ENCODE assay signal across 10 cellular contexts in genomic region chr16:15811778-15812750, GRCh38. TPM values are rescaled to one million over a fixed set of nuclear protein-coding genes. Genes with fewer than 3 reads are reported as not detected.
DNase-seq lines count a peak whose midpoint lies in the region; ATAC-seq, FAIRE-seq and TF ChIP-seq lines count a peak whose summit lies in the region.
"Had no signal": no experiment of that assay in that cellular context is flagged by ENCODE, and none has a peak within 500 bp of the region (broad histone marks: within the 10 kb centered on the region; RNA-seq: fewer than 3 reads in every experiment).

No MANE protein-coding gene starts in this region.

- no peaks in the 10 kb centered on the region for H3K36me3 Mint-ChIP-seq in CD14-positive monocyte
- H3K36me3 Mint-ChIP-seq in T-cell = peaks cover 5% of the 10 kb centered on the region

- H3K27me3 Mint-ChIP-seq in CD14-positive monocyte (ENCODE audit: low read depth in 3 of 3) = peaks cover 1 to 9% (median 3%) of the 10 kb centered on the region in 3 donors
- peaks cover 17 to 26% of the 10 kb centered on the region in 2 donors for H3K27me3 Mint-ChIP-seq in T-cell

- ATAC-seq in Panc1 (peak; percentile 72), foreskin keratinocyte (peak; percentile 53), T-cell (replicated peaks in 1 of 4) (no peak)

- H3K4me3 Mint-ChIP-seq in CD14-positive monocyte (no peak overlapping the region), T-cell (no peak overlapping the region)

- H3K4me1 ChIP-seq in HEK293 (ENCODE audit: control insufficient read depth, insufficient read depth, low read length) = no peaks in the 10 kb centered on the region
- H3K4me1 ChIP-seq in Panc1 (ENCODE audit: control insufficient read depth, insufficient read depth, low read length) = peaks cover 6% of the 10 kb centered on the region; the same call in 1 of the 2 replicates
- no peaks in the 10 kb centered on the region for H3K4me1 ChIP-seq in foreskin keratinocyte
- no peaks in the 10 kb centered on the region for H3K4me1 ChIP-seq in small intestine (ENCODE audit: control insufficient read depth in 2 of 2, insufficient read depth in 1 of 2, low read depth in 1 of 2, low read length in 1 of 2)

- peaks cover 7 to 22% (median 15%) of the 10 kb centered on the region in 7 donors for H3K9me3 Mint-ChIP-seq in CD14-positive monocyte
- peaks cover 10 to 17% (median 15%) of the 10 kb centered on the region in 3 donors for H3K9me3 Mint-ChIP-seq in T-cell

- H3K27me3 ChIP-seq in Panc1 (ENCODE audit: control insufficient read depth, insufficient read depth, low read length) = no peaks in the 10 kb centered on the region
- peaks cover 35% of the 10 kb centered on the region for H3K27me3 ChIP-seq in foreskin keratinocyte
- no peaks in the 10 kb centered on the region for H3K27me3 ChIP-seq in small intestine (ENCODE audit: control insufficient read depth in 2 of 2, insufficient read depth in 2 of 2, low read length in 2 of 2)

- H3K4me3 ChIP-seq in HEK293 (ENCODE audit: low read depth, low read length) (no peak overlapping the region), Panc1 (ENCODE audit: low read depth in 2 of 2, low read length in 2 of 2) (no peak overlapping the region), small intestine (ENCODE audit: low read depth in 1 of 2, low read length in 2 of 2) (no peak overlapping the region)

- POLR2A ChIA-PET in HEK293 (lab: Yijun Ruan, JAX) = no interaction called here
- POLR2A ChIA-PET in Panc1 (lab: Charles Lee) = no interaction called here
- POLR2A ChIA-PET in T-cell (lab: Charles Lee) = no interaction called here

- WGBS in small intestine, 3 donors = 24 to 46% (median 28%) methylated on average over 13 of the region's 13 CpGs

- TF ChIP-seq CTCF in HEK293 (tag by site-specific recombination; IDR thresholded peaks at IDR 0.05) = no peak
- no peak for TF ChIP-seq CTCF in Panc1 (IDR thresholded peaks at IDR 0.05)
- no peak for TF ChIP-seq CTCF in foreskin keratinocyte (conservative IDR thresholded peaks at IDR 0.05)
- TF ChIP-seq CTCF in CD14-positive monocyte (IDR thresholded peaks at IDR 0.05) = no peak

- H3K4me1 Mint-ChIP-seq in CD14-positive monocyte (peaks cover 6% of the 10 kb centered on the region), T-cell (no peaks in the 10 kb centered on the region)

- in situ Hi-C loops in Panc1 (cut with HindIII; ENCODE audit: low pct_unique_long_range_greater_than_20kb, low sequenced_read_pairs) = no loop called here

- no peaks in the 10 kb centered on the region for H3K36me3 ChIP-seq in HEK293 (ENCODE audit: control insufficient read depth in 2 of 2, insufficient read depth in 1 of 2, low read length in 2 of 2)
- no peaks in the 10 kb centered on the region for H3K36me3 ChIP-seq in Panc1 (ENCODE audit: control insufficient read depth, insufficient read depth, low read length)
- H3K36me3 ChIP-seq in small intestine (ENCODE audit: control insufficient read depth in 2 of 2, insufficient read depth in 2 of 2, low read length in 2 of 2) = no peaks in the 10 kb centered on the region

- no TSS peak for BruUV-seq in Panc1 (replicated peaks; lab: Mats Ljungman, UMichigan)

- H3K27ac Mint-ChIP-seq in CD14-positive monocyte (peak overlapping the region in 1 of 7 donors; percentile 13), T-cell (no peak overlapping the region)
- H3K27ac Mint-ChIP-seq: progenitor cell of endocrine pancreas had no signal

- FAIRE-seq in small intestine (lab: Jason Lieb, UNC) = no peak

- CTCF ChIA-PET in HEK293 (lab: Yijun Ruan, JAX) (interaction anchor here (0.7 to 1.4 kb wide), 3 partner anchors 10 to 146 kb away, joined by 3 to 7 read pairs (median 6); no protein-coding TSS in a partner anchor), Panc1 (lab: Charles Lee) (interaction anchor here (0.8 to 1.1 kb wide), 2 partner anchors 8 to 34 kb away, joined by 3 to 8 read pairs; no protein-coding TSS in a partner anchor), T-cell (lab: Charles Lee) (no interaction called here)

- intact Hi-C loops in Panc1 (cut with micrococcal nuclease; ENCODE audit: unreplicated experiment) (no loop called here), CD14-positive monocyte (cut with micrococcal nuclease) (no loop called here)

- DNase-seq in Panc1 (ENCODE audit: low read depth, low spot score) = peak; percentile 45
- peak; percentile 43 to 66 for DNase-seq in foreskin keratinocyte
- peak; percentile 53 for DNase-seq in small intestine
- no peak for DNase-seq in stimulated activated CD4-positive, alpha-beta T cell treated with anti-CD3 and anti-CD28 coated beads, Interleukin-4, amount 100 ng/mL, for 24 hours
- no peak for DNase-seq in NCI-H128 (lab: John Stamatoyannopoulos, UW; ENCODE audit: unreplicated experiment)
- no peak for DNase-seq in CD14-positive monocyte (ENCODE audit: low spot score)
- DNase-seq in T-cell = no peak
- DNase-seq: NCI-H748 treated with DMSO at 0.1 percent for 48 hours had no signal

- H3K9me3 ChIP-seq in HEK293 (ENCODE audit: control insufficient read depth, insufficient read depth, low read depth, low read length) (no peaks in the 10 kb centered on the region), Panc1 (ENCODE audit: control insufficient read depth, insufficient read depth, low read depth, low read length) (peaks cover 17% of the 10 kb centered on the region; the same call in 1 of the 2 replicates), small intestine (ENCODE audit: control insufficient read depth, low read depth) (no peaks in the 10 kb centered on the region)

- H3K27ac ChIP-seq in HEK293 (ENCODE audit: extremely low read depth, low read depth, low read length) = peak overlapping the region; percentile 37
- H3K27ac ChIP-seq in Panc1 (ENCODE audit: low read length) = no peak overlapping the region
- no peak overlapping the region for H3K27ac ChIP-seq in foreskin keratinocyte
- no peak overlapping the region for H3K27ac ChIP-seq in small intestine (ENCODE audit: low read depth in 1 of 2, low read length in 1 of 2)

TF ChIP-seq in HEK293, 187 proteins besides CTCF, POLR2A, EP300 and RAD21 (continues in another document):
- TF ChIP-seq ZNF560 (tag by site-specific recombination; IDR thresholded peaks at IDR 0.05; ENCODE audit: borderline replicate concordance) (no peak), ZNF518A (tag by site-specific recombination; conservative IDR thresholded peaks at IDR 0.05; ENCODE audit: low read depth) (no peak), ZNF394 (tag by site-specific recombination; IDR thresholded peaks at IDR 0.05; ENCODE audit: borderline replicate concordance) (no peak), ZNF19 (tag by site-specific recombination; IDR thresholded peaks at IDR 0.05; ENCODE audit: low read depth) (no peak), BCL11A (tag by site-specific recombination; IDR thresholded peaks at IDR 0.05; ENCODE audit: low read depth) (no peak), GFI1B (tag by site-specific recombination; IDR thresholded peaks at IDR 0.05) (no peak), SP3 (tag by site-specific recombination; IDR thresholded peaks at IDR 0.05) (no peak), ZNF704 (tag by site-specific recombination; IDR thresholded peaks at IDR 0.05) (no peak), ZNF571 (tag by site-specific recombination; IDR thresholded peaks at IDR 0.05) (no peak), ZFHX2 (tag by site-specific recombination; conservative IDR thresholded peaks at IDR 0.05) (peak; percentile 80)

RNA-seq across cellular contexts. Expression of gene MYH11, which starts 44.8 kb away (rescaled TPM):
- 0.51 TPM for total RNA-seq in Panc1 (2021; ENCODE audit: unreplicated experiment)
- 0.59 TPM for polyA plus RNA-seq in Panc1 (2012; ENCODE audit: insufficient read length)
- not detected in 2 replicates for total RNA-seq in foreskin keratinocyte
- polyA plus RNA-seq in foreskin keratinocyte = not detected in 2 replicates
- 10 to 100 TPM in 2 of 3 donors, 1 to 10 TPM in 1; 3.4 to 89.6 (median 14.3) TPM for polyA plus RNA-seq in small intestine
- polyA plus RNA-seq in CD14-positive monocyte = under 1 TPM in 1 of 2 donors, not detected in 1; 0.06 TPM
- under 1 TPM in 3 of 5 donors, not detected in 2; 0.56 to 0.93 (median 0.66) TPM for total RNA-seq in T-cell

Comparison
In these comparisons a context has a peak if more than half of its experiments do, and no peak if none do; other contexts are left out.
1. ATAC-seq: peak in Panc1 (single experiment) and foreskin keratinocyte (single experiment); none in T-cell (0 of 4).
2. DNase-seq: peak in Panc1 (single experiment), foreskin keratinocyte (2 of 2) and small intestine (single experiment); none in stimulated activated CD4-positive, alpha-beta T cell treated with anti-CD3 and anti-CD28 coated beads, Interleukin-4, amount 100 ng/mL, for 24 hours (single experiment), NCI-H128 (single experiment), CD14-positive monocyte (single experiment) and T-cell (0 of 34).
3. CTCF ChIA-PET loops: an anchor here in HEK293 (0.7 to 1.4 kb wide) and Panc1 (0.8 to 1.1 kb wide); none called in T-cell.